1 cellular context compared by ENCODE assay signal in genomic region chr20:15320941-15321340, GRCh38.
TF ChIP-seq lines count a peak whose summit lies in the region.

No MANE protein-coding gene starts in this region.

TF ChIP-seq in HepG2, 621 proteins besides CTCF, POLR2A, EP300 and RAD21 (continued from another document):
- no peak for TF ChIP-seq ZIK1 (CRISPR knock-in tag; IDR thresholded peaks at IDR 0.05; ENCODE audit: borderline replicate concordance, low read depth)
- TF ChIP-seq ZNF720 (CRISPR knock-in tag; IDR thresholded peaks at IDR 0.05), result no peak
- TF ChIP-seq SUZ12 (IDR thresholded peaks at IDR 0.05; ENCODE audit: low read depth, low read length), result no peak
- no peak for TF ChIP-seq E2F1 (CRISPR knock-in tag; IDR thresholded peaks at IDR 0.05)
- TF ChIP-seq ZNF256 (CRISPR knock-in tag; conservative IDR thresholded peaks at IDR 0.05), result no peak
